In the genomic region with DNA sequence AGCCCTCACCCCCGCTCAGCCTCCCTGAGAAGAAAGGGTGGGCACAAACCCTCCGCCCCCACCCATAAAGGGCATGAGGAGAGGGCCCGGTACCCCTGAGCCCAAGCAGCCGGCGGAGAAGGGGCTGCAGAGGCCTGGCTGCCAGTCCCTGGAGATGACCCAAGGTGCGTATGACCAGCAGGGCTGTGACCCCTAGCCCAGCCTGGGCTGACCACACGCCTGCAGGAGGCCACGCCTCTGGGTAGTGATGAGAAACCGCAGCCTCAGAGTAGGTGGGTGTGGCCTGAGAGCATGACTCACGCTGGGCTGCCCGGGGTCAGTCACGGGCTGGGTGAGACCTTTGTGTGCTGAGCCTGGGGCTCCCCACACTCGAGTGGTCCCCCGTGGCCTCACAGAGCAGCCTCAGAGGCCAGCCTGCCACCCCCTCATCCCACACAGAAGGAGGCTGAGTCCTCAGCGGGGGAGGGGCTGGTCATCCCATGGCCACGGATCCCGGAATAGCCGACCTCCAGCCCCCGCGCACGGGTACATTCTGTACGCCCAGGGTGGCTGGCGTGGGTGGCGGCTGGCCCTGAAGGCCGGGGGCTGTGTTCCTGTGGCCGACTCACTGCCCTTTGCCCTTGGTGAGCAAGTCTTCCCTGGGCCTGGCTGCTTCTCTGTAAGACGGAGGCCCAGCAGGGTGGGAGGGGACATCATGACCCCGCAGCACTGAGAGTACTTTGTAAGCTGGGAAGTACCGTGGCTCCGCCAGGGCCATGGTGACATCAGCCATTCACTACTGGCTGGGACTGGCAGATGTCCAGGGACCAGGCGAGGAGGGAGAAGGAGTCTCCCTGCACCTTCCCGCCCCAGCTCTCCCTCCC, we compare ENCODE assay signal across 7 cellular contexts.
DNase-seq lines count a peak whose midpoint lies in the region; ATAC-seq and TF ChIP-seq lines count a peak whose summit lies in the region.

No MANE protein-coding gene starts in this region.

- no peaks in the 10 kb centered on the region for H3K4me1 Mint-ChIP-seq in stimulated activated effector memory CD8-positive, alpha-beta T cell treated with anti-CD3 and anti-CD28 coated beads, Interleukin-12 subunit alpha, Interleukin-12 subunit beta, amount 100 ng/mL, for 72 hours

- TF ChIP-seq CTCF in GM10266 (IDR thresholded peaks at IDR 0.05; ENCODE audit: control insufficient read depth, insufficient read depth, low read depth, missing control alignments) (no peak), choroid plexus epithelial cell (conservative IDR thresholded peaks at IDR 0.05; ENCODE audit: low read depth, low read length) (no peak)

- DNase-seq in GM10266 (ENCODE audit: extremely low spot score) (peak; percentile 38), NOMO-1 treated with DMSO at 0.1 percent for 48 hours (lab: John Stamatoyannopoulos, UW; ENCODE audit: unreplicated experiment) (peak; percentile 61), choroid plexus epithelial cell (ENCODE audit: low read depth) (peak; percentile 96), left lobe of liver (ENCODE audit: low spot score) (peak; percentile 76), NCI-H446 treated with DMSO at 0.1 percent for 48 hours (lab: John Stamatoyannopoulos, UW) (no peak)
- DNase-seq in stimulated activated effector memory CD8-positive, alpha-beta T cell treated with anti-CD3 and anti-CD28 coated beads, Interleukin-12 subunit alpha, Interleukin-12 subunit beta, amount 100 ng/mL, for 72 hours (ENCODE audit: low spot score in 2 of 2) = no peak

- no peaks in the 10 kb centered on the region for H3K9me3 Mint-ChIP-seq in stimulated activated effector memory CD8-positive, alpha-beta T cell treated with anti-CD3 and anti-CD28 coated beads, Interleukin-12 subunit alpha, Interleukin-12 subunit beta, amount 100 ng/mL, for 72 hours

- H3K27ac Mint-ChIP-seq in stimulated activated effector memory CD8-positive, alpha-beta T cell treated with anti-CD3 and anti-CD28 coated beads, Interleukin-12 subunit alpha, Interleukin-12 subunit beta, amount 100 ng/mL, for 72 hours = no peak overlapping the region

- no peaks in the 10 kb centered on the region for H3K36me3 Mint-ChIP-seq in stimulated activated effector memory CD8-positive, alpha-beta T cell treated with anti-CD3 and anti-CD28 coated beads, Interleukin-12 subunit alpha, Interleukin-12 subunit beta, amount 100 ng/mL, for 72 hours

- no peak overlapping the region for H3K4me3 Mint-ChIP-seq in stimulated activated effector memory CD8-positive, alpha-beta T cell treated with anti-CD3 and anti-CD28 coated beads, Interleukin-12 subunit alpha, Interleukin-12 subunit beta, amount 100 ng/mL, for 72 hours

- no peak overlapping the region for H3K4me3 ChIP-seq in choroid plexus epithelial cell (ENCODE audit: low read depth, low read length)

- peak; percentile 83 for ATAC-seq in left lobe of liver
- ATAC-seq in stimulated activated effector memory CD8-positive, alpha-beta T cell treated with anti-CD3 and anti-CD28 coated beads, Interleukin-12 subunit alpha, Interleukin-12 subunit beta, amount 100 ng/mL, for 72 hours = peak; percentile 45
- ATAC-seq in HG03442 (IDR thresholded peaks at IDR 0.05; ENCODE audit: unreplicated experiment) = no peak

Comparison
In these comparisons a context has a peak if more than half of its experiments do, and no peak if none do; other contexts are left out.
1. DNase-seq: peak in GM10266 (single experiment), NOMO-1 treated with DMSO at 0.1 percent for 48 hours (single experiment), choroid plexus epithelial cell (single experiment) and left lobe of liver (single experiment); none in stimulated activated effector memory CD8-positive, alpha-beta T cell treated with anti-CD3 and anti-CD28 coated beads, Interleukin-12 subunit alpha, Interleukin-12 subunit beta, amount 100 ng/mL, for 72 hours (0 of 2) and NCI-H446 treated with DMSO at 0.1 percent for 48 hours (single experiment).